8 cellular contexts compared by ENCODE assay signal in the genomic region with DNA sequence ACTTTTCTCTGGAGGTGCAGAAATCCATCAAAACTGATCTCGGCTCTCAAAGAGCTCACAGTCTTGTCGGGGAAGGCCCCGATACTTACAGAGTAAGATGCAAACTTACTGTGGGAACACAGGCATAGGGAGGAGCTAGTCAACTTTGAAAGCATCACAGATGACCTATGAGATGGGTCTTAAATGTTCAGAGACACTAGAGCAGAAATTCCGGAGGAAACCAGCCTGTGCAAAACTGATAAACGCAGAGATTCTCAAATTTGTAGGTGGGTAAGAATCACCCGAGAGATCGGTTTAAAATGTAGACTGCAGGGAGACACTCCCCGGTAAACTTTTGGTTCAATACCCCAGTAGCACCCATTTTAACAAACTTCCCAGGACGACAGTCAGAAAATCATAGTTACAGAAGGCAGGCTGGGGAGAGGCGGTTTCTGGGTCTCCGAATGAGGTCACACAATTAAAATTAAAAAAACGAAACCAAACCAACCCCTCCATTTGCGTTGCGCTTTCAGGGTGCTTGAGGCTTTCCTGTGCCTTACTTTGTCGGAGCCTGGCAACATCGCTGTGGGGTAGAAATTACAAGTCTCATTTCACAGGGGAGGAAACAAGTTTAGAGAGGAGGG. TPM values are rescaled to one million over a fixed set of nuclear protein-coding genes. Genes with fewer than 3 reads are reported as not detected.
A peak's percentile ranks its signal among the peaks of the same experiment; 100 is the strongest.
DNase-seq lines count a peak whose midpoint lies in the region; ATAC-seq and TF ChIP-seq lines count a peak whose summit lies in the region.

No MANE protein-coding gene starts in this region.

- no peaks in the 10 kb centered on the region for H3K9me3 ChIP-seq in OCI-LY1 (ENCODE audit: low read length)
- H3K9me3 ChIP-seq in ascending aorta = no peaks in the 10 kb centered on the region
- H3K9me3 ChIP-seq in iPS-20b (ENCODE audit: insufficient read depth, low read depth, low read length) = no peaks in the 10 kb centered on the region

- H3K27me3 ChIP-seq in OCI-LY1 (ENCODE audit: insufficient read depth, low read length) = no peaks in the 10 kb centered on the region
- H3K27me3 ChIP-seq in ascending aorta = no peaks in the 10 kb centered on the region
- no peaks in the 10 kb centered on the region for H3K27me3 ChIP-seq in iPS-20b (ENCODE audit: insufficient read depth, low read length)

- peak overlapping the region; percentile 48; the same call in 1 of the 2 replicates for H2AFZ ChIP-seq in OCI-LY1 (ENCODE audit: low read length)

- TF ChIP-seq CTCF in AG09309 (IDR thresholded peaks at IDR 0.05; ENCODE audit: control insufficient read depth, insufficient read depth, low read depth, low read length, missing control alignments) = no peak
- TF ChIP-seq CTCF in GM13977 (IDR thresholded peaks at IDR 0.05; ENCODE audit: extremely low read depth, insufficient read depth, missing control alignments) = no peak
- TF ChIP-seq CTCF in OCI-LY1 (IDR thresholded peaks at IDR 0.05; ENCODE audit: low read length) = no peak
- TF ChIP-seq CTCF in ascending aorta (IDR thresholded peaks at IDR 0.05) = no peak

- peak overlapping the region; percentile 85 for H3K9ac ChIP-seq in OCI-LY1 (ENCODE audit: low read length)
- H3K9ac ChIP-seq in iPS-20b (ENCODE audit: low read depth, low read length) = peak overlapping the region; percentile 90

- in situ Hi-C loops in GM13977 (cut with MboI; ENCODE audit: low pct_unique_long_range_greater_than_20kb, low sequenced_read_pairs, unreplicated experiment) = no loop called here

- 0 out of 2 replicates have a peak, but pooled peaks cover 4% of the 10 kb centered on the region for H4K20me1 ChIP-seq in OCI-LY1 (ENCODE audit: insufficient read depth, low read length)

- peak overlapping the region; percentile 88 for H3K27ac ChIP-seq in OCI-LY1 (ENCODE audit: low read depth, low read length, poor library complexity, severe bottlenecking)
- H3K27ac ChIP-seq in ascending aorta = peak overlapping the region; percentile 82 to 91
- peak overlapping the region; percentile 75 for H3K27ac ChIP-seq in iPS-20b (ENCODE audit: low read length)

- H3K79me2 ChIP-seq in OCI-LY1 (ENCODE audit: insufficient read depth, low read length) = peaks cover 39% of the 10 kb centered on the region

- H3K4me3 ChIP-seq in AG09309 (ENCODE audit: control insufficient read depth, low read depth, low read length) (peak overlapping the region; percentile 58), OCI-LY1 (ENCODE audit: low read depth, low read length, poor library complexity, severe bottlenecking) (peak overlapping the region; percentile 81), ascending aorta (peak overlapping the region; percentile 61 to 67), iPS-20b (ENCODE audit: low read length) (peak overlapping the region; percentile 76)

- H3K36me3 ChIP-seq in OCI-LY1 (ENCODE audit: insufficient read depth, low read length) = peaks cover 31% of the 10 kb centered on the region
- peaks cover 9 to 16% of the 10 kb centered on the region in 2 donors for H3K36me3 ChIP-seq in ascending aorta
- H3K36me3 ChIP-seq in iPS-20b (ENCODE audit: insufficient read depth, low read depth, low read length) = peaks cover 25% of the 10 kb centered on the region

- peak; percentile 20 for ATAC-seq in HG02885 (IDR thresholded peaks at IDR 0.05; ENCODE audit: poor library complexity, unreplicated experiment)

- intact Hi-C loops in ascending aorta (cut with DNase I) = loop anchor here (5.0 kb wide), 1 partner anchor 59 kb away; no protein-coding TSS in a partner anchor
- intact Hi-C loops in posterior cingulate gyrus (cut with DNase I) = loop anchor here (10.0 kb wide), 1 partner anchor 61 kb away; no protein-coding TSS in a partner anchor

- H3K4me1 ChIP-seq in OCI-LY1 (ENCODE audit: insufficient read depth, low read length, severe bottlenecking) = peaks cover 31% of the 10 kb centered on the region
- H3K4me1 ChIP-seq in ascending aorta = peaks cover 9 to 38% of the 10 kb centered on the region in 2 donors
- H3K4me1 ChIP-seq in iPS-20b (ENCODE audit: insufficient read depth, low read length) = peaks cover 7% of the 10 kb centered on the region; the same call in 1 of the 2 replicates

- H3F3A ChIP-seq in OCI-LY1 (ENCODE audit: insufficient read depth, low read length) = no peaks in the 10 kb centered on the region

- no peaks in the 10 kb centered on the region for H3K9me2 ChIP-seq in OCI-LY1 (ENCODE audit: low read depth, low read length)

- DNase-seq in AG09309 (ENCODE audit: low read depth) (peak; percentile 52), GM13977 (ENCODE audit: low spot score) (peak; percentile 74), ascending aorta (ENCODE audit: low spot score in 2 of 2) (no peak), posterior cingulate gyrus (no peak)
- DNase-seq in stimulated activated CD4-positive, alpha-beta T cell treated with anti-CD3 and anti-CD28 coated beads, Interleukin-1b, Interleukin-23, amount 100 ng/mL, for 48 hours = peak; percentile 42

- peak overlapping the region; percentile 69 for H3K4me2 ChIP-seq in OCI-LY1 (ENCODE audit: low read length)

RNA-seq across cellular contexts. Expression of gene THRAP3, which starts 0.8 kb away (rescaled TPM):
- 39.5 TPM for total RNA-seq in ascending aorta

Comparison
In these comparisons a context has a peak if more than half of its experiments do, and no peak if none do; other contexts are left out.
1. DNase-seq: peak in AG09309 (single experiment), GM13977 (single experiment) and stimulated activated CD4-positive, alpha-beta T cell treated with anti-CD3 and anti-CD28 coated beads, Interleukin-1b, Interleukin-23, amount 100 ng/mL, for 48 hours (single experiment); none in ascending aorta (0 of 2) and posterior cingulate gyrus (0 of 10).
2. Peak in every context shown above with its lines, with median percentiles within 50 percentile points of each other: H3K4me3 ChIP-seq and H3K27ac ChIP-seq.